Comparison of ENCODE assay signal across 22 cellular contexts in the genomic region with DNA sequence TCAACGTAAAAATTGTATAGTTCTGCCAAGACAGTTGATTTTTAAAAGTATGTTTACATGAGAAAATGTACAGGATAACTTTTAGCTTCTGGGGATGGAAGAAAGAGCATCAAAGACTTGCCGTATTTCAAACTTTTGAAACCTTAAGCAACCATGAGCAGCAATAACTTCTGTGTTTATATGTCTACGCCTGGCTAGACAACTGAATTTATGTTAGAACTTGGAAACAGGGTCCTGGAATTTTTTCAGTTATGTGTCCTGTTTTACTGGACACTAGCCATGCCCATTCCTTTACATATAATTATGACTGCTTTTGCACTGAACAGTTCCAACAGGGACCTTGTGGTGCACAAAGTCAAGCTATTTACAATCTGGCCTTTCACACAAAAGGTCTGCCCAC. TPM values are rescaled to one million over a fixed set of nuclear protein-coding genes. Genes with fewer than 3 reads are reported as not detected.
A peak's percentile ranks its signal among the peaks of the same experiment; 100 is the strongest.
DNase-seq lines count a peak whose midpoint lies in the region; TF ChIP-seq lines count a peak whose summit lies in the region.
"Had no signal": no experiment of that assay in that cellular context is flagged by ENCODE, and none has a peak within 500 bp of the region (broad histone marks: within the 10 kb centered on the region; RNA-seq: fewer than 3 reads in every experiment).

No MANE protein-coding gene starts in this region.

- peaks cover 72% of the 10 kb centered on the region for H3K79me2 ChIP-seq in ACC112 (ENCODE audit: control insufficient read depth, insufficient read depth, low read length, unreplicated experiment)

- H3K9ac ChIP-seq in colonic mucosa (ENCODE audit: low read depth in 2 of 2, low read length in 2 of 2): no peak overlapping the region

- 0 out of 2 replicates have a peak, but pooled peaks cover 3% of the 10 kb centered on the region for H3K9me3 ChIP-seq in SJSA1 (replicated peaks)
- peaks cover 6% of the 10 kb centered on the region for H3K9me3 ChIP-seq in SJCRH30 (replicated peaks)
- no peaks in the 10 kb centered on the region for H3K9me3 ChIP-seq in colonic mucosa

- H3K36me3 Mint-ChIP-seq in progenitor cell of endocrine pancreas (ENCODE audit: insufficient read depth): peaks cover 47% of the 10 kb centered on the region
- H3K36me3 Mint-ChIP-seq: CD8-positive, alpha-beta memory T cell had no signal

- H2AFZ ChIP-seq in ACC112 (ENCODE audit: low read length, unreplicated experiment): no peak overlapping the region
- H2AFZ ChIP-seq: PC-9 had no signal

- peaks cover 31% of the 10 kb centered on the region for H3K9me3 Mint-ChIP-seq in progenitor cell of endocrine pancreas (ENCODE audit: low read depth)

- H3K27ac ChIP-seq in ACC112 (ENCODE audit: low read depth, low read length) (peak overlapping the region; percentile 2; the same call in 1 of the 2 replicates), SJSA1 (peak overlapping the region; percentile 60), SJCRH30 (no peak overlapping the region), colonic mucosa (no peak overlapping the region)
- H3K27ac ChIP-seq: 22Rv1, PC-9, RWPE1 had no signal

- peak overlapping the region; percentile 82 for H3K27ac Mint-ChIP-seq in progenitor cell of endocrine pancreas
- H3K27ac Mint-ChIP-seq: CD8-positive, alpha-beta memory T cell had no signal

- H3K27me3 Mint-ChIP-seq in progenitor cell of endocrine pancreas: no peaks in the 10 kb centered on the region

- H3K4me1 ChIP-seq in ACC112 (ENCODE audit: control insufficient read depth, insufficient read depth, low read length, unreplicated experiment): peaks cover 34% of the 10 kb centered on the region
- H3K4me1 ChIP-seq in SJSA1 (replicated peaks): peaks cover 59% of the 10 kb centered on the region
- no peaks in the 10 kb centered on the region for H3K4me1 ChIP-seq in SJCRH30
- peaks cover 3% of the 10 kb centered on the region for H3K4me1 ChIP-seq in colonic mucosa

- DNase-seq in SJSA1 (ENCODE audit: low read depth in 1 of 2, low spot score in 2 of 2) (peak; percentile 48 to 59), fibroblast of villous mesenchyme (ENCODE audit: low read depth) (peak; percentile 76), progenitor cell of endocrine pancreas (ENCODE audit: low spot score, unreplicated experiment) (no peak), SJCRH30 (no peak), colonic mucosa (no peak)
- DNase-seq in activated T-cell treated with anti-CD3 and anti-CD28 coated beads, Interleukin-2, amount 50 U/mL, for 48 hours: no peak
- DNase-seq in effector CD8-positive, alpha-beta T cell (lab: John Stamatoyannopoulos, UW): no peak
- DNase-seq: CD8-positive, alpha-beta memory T cell; DMS53; GDM1; NCI-H1092; NCI-H1436 treated with DMSO at 0.1 percent for 48 hours; NCI-H1930; NCI-H2227 treated with DMSO at 0.1 percent for 48 hours; NCI-H510A treated with DMSO at 0.1 percent for 48 hours; NCI-H748 treated with DMSO at 0.1 percent for 48 hours; PC-9; SIG-M5 had no signal

- no peak for TF ChIP-seq CTCF in fibroblast of villous mesenchyme (IDR thresholded peaks at IDR 0.05; ENCODE audit: insufficient read depth, low read depth, low read length)
- no peak for TF ChIP-seq CTCF in progenitor cell of endocrine pancreas (IDR thresholded peaks at IDR 0.05; ENCODE audit: unreplicated experiment)
- TF ChIP-seq CTCF in colonic mucosa (IDR thresholded peaks at IDR 0.05): no peak

- H3K36me3 ChIP-seq in ACC112 (ENCODE audit: insufficient read depth, low read length): peaks cover 17% of the 10 kb centered on the region
- peaks cover 24% of the 10 kb centered on the region for H3K36me3 ChIP-seq in SJSA1
- no peaks in the 10 kb centered on the region; the same call in 1 of the 2 replicates for H3K36me3 ChIP-seq in SJCRH30
- no peaks in the 10 kb centered on the region for H3K36me3 ChIP-seq in colonic mucosa

- H3K27me3 ChIP-seq in ACC112 (ENCODE audit: insufficient read depth, low read length) (no peaks in the 10 kb centered on the region), SJSA1 (replicated peaks) (no peaks in the 10 kb centered on the region), SJCRH30 (no peaks in the 10 kb centered on the region), colonic mucosa (no peaks in the 10 kb centered on the region)

- H3K4me3 ChIP-seq in ACC112 (ENCODE audit: low read depth, low read length) (no peak overlapping the region), SJSA1 (no peak overlapping the region), fibroblast of villous mesenchyme (ENCODE audit: low read depth, low read length) (no peak overlapping the region), SJCRH30 (no peak overlapping the region), colonic mucosa (no peak overlapping the region)
- H3K4me3 ChIP-seq: K562, PC-9 had no signal

- H3K4me3 Mint-ChIP-seq in progenitor cell of endocrine pancreas (ENCODE audit: low read depth): no peak overlapping the region
- H3K4me3 Mint-ChIP-seq: CD8-positive, alpha-beta memory T cell had no signal

- H3K4me1 Mint-ChIP-seq in progenitor cell of endocrine pancreas (ENCODE audit: low read depth): no peaks in the 10 kb centered on the region
- H3K4me1 Mint-ChIP-seq: CD8-positive, alpha-beta memory T cell had no signal

- intact Hi-C loops in colonic mucosa (cut with DNase I): no loop called here

RNA-seq across cellular contexts. Expression of a gene that starts 37.2 kb away (rescaled TPM):
- total RNA-seq in SJSA1 (2014; rRNA removed; shearing (Covaris generic)): 47.2 and 70.1 TPM in 2 replicates
- total RNA-seq in fibroblast of villous mesenchyme: 79.2 and 103 TPM in 2 replicates
- 167 and 172 TPM in 2 replicates for total RNA-seq in progenitor cell of endocrine pancreas
- total RNA-seq in SJCRH30 (2014; rRNA removed; shearing (Covaris generic)): 59.2 and 60.1 TPM in 2 replicates
- total RNA-seq in colonic mucosa: 10 to 100 TPM; 47.2 to 70.1 TPM
- total RNA-seq: CD8-positive, alpha-beta memory T cell had no signal

Comparison
In these comparisons a context has a peak if more than half of its experiments do, and no peak if none do; other contexts are left out.
1. H3K27ac ChIP-seq: peak in ACC112 (single experiment) and SJSA1 (single experiment); none in SJCRH30 (single experiment) and colonic mucosa (single experiment).
2. DNase-seq: peak in SJSA1 (2 of 2) and fibroblast of villous mesenchyme (single experiment); none in progenitor cell of endocrine pancreas (single experiment), activated T-cell treated with anti-CD3 and anti-CD28 coated beads, Interleukin-2, amount 50 U/mL, for 48 hours (0 of 2), SJCRH30 (0 of 2), colonic mucosa (single experiment) and effector CD8-positive, alpha-beta T cell (single experiment).